In the genomic region with DNA sequence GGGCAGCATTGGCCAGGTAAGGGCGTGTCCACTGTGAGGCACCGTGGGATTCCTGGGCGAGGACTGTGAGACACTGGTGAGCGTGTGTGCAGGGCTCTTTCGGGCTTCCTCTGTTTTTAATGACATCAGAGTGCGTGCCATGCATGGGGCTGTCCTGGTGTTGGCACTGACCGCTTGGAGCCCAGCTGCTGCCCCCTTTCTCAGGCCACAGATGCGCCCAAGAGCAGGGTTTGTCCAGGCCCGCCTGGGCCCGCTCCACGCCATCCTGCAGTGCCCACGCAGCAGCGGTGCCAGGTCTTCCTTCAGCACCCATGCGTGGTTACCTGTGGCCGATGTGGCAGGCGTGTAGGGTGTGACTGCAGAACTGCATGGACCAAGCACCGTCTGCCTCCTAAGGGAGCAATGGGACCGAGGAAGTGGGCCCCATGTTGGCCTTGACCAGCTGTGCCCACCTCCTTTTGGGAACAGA, we compare ENCODE assay signal across 17 cellular contexts.
"Had no signal": no experiment of that assay in that cellular context is flagged by ENCODE, and none has a peak within 500 bp of the region (broad histone marks: within the 10 kb centered on the region; RNA-seq: fewer than 3 reads in every experiment).

No MANE protein-coding gene starts in this region.

- DNase-seq: activated CD8-positive, alpha-beta T cell treated with anti-CD3 and anti-CD28 coated beads for 36 hours; activated effector memory CD4-positive, alpha-beta T cell treated with Interleukin-2 at 50 U/mL for 16 hours; activated naive CD4-positive, alpha-beta T cell treated with anti-CD3 and anti-CD28 coated beads, Interleukin-2, amount 10 ng/mL, durations not matched to agents 7 days and 5 days; activated T-cell treated with anti-CD3 and anti-CD28 coated beads, Interleukin-2, amount 50 U/mL, for 48 hours; effector memory CD4-positive, alpha-beta T cell; esophagus squamous epithelium; right lobe of liver; stimulated activated CD4-positive, alpha-beta T cell treated with anti-CD3 and anti-CD28 coated beads, Interleukin-4, amount 100 ng/mL, for 1 hour; T-cell had no signal

- H3K4me1 ChIP-seq: ascending aorta, right lobe of liver, testis had no signal

- H3K36me3 Mint-ChIP-seq: activated naive CD4-positive, alpha-beta T cell treated with anti-CD3 and anti-CD28 coated beads, Interleukin-2, amount 10 ng/mL, durations not matched to agents 7 days and 5 days; T-cell; type B pancreatic cell had no signal

- H3K36me3 ChIP-seq: ascending aorta, esophagus squamous epithelium, right lobe of liver had no signal

- H3K4me3 Mint-ChIP-seq: activated CD8-positive, alpha-beta T cell treated with anti-CD3 and anti-CD28 coated beads for 36 hours; activated naive CD4-positive, alpha-beta T cell treated with anti-CD3 and anti-CD28 coated beads, Interleukin-2, amount 10 ng/mL, durations not matched to agents 7 days and 5 days; dendritic cell treated with granulocyte-macrophage colony-stimulating factor and Interleukin-4, amounts not matched to agents 40 ng/mL and 50 ng/mL, for 4 days; T-cell had no signal

- H3K4me1 Mint-ChIP-seq: activated naive CD4-positive, alpha-beta T cell treated with anti-CD3 and anti-CD28 coated beads, Interleukin-2, amount 10 ng/mL, durations not matched to agents 7 days and 5 days; T-cell had no signal

- H3K9me3 Mint-ChIP-seq: activated CD8-positive, alpha-beta T cell treated with anti-CD3 and anti-CD28 coated beads for 36 hours; activated naive CD4-positive, alpha-beta T cell treated with anti-CD3 and anti-CD28 coated beads, Interleukin-2, amount 10 ng/mL, durations not matched to agents 7 days and 5 days; type B pancreatic cell had no signal

- H3K27ac Mint-ChIP-seq: activated CD8-positive, alpha-beta T cell treated with anti-CD3 and anti-CD28 coated beads for 36 hours; activated naive CD4-positive, alpha-beta T cell treated with anti-CD3 and anti-CD28 coated beads, Interleukin-2, amount 10 ng/mL, durations not matched to agents 7 days and 5 days; dendritic cell treated with granulocyte-macrophage colony-stimulating factor and Interleukin-4, amounts not matched to agents 40 ng/mL and 50 ng/mL, for 4 days; T-cell; type B pancreatic cell; WTC11 had no signal

- H3K4me3 ChIP-seq: ascending aorta, esophagus squamous epithelium, lung, right lobe of liver, smooth muscle cell had no signal

- H3K9me3 ChIP-seq: ascending aorta, right lobe of liver, testis had no signal

- H3K27ac ChIP-seq: ascending aorta, esophagus squamous epithelium, right lobe of liver, testis had no signal

- ATAC-seq: activated CD8-positive, alpha-beta T cell treated with anti-CD3 and anti-CD28 coated beads for 36 hours; SK-N-SH treated with all-trans-retinoic acid at 6 μM for 48 hours; T-cell had no signal

- H3K27me3 Mint-ChIP-seq: dendritic cell treated with granulocyte-macrophage colony-stimulating factor and Interleukin-4, amounts not matched to agents 40 ng/mL and 50 ng/mL, for 4 days had no signal

- H3K27me3 ChIP-seq: ascending aorta, right lobe of liver, testis had no signal
